Comparison of ENCODE assay signal across 11 cellular contexts in the genomic region with DNA sequence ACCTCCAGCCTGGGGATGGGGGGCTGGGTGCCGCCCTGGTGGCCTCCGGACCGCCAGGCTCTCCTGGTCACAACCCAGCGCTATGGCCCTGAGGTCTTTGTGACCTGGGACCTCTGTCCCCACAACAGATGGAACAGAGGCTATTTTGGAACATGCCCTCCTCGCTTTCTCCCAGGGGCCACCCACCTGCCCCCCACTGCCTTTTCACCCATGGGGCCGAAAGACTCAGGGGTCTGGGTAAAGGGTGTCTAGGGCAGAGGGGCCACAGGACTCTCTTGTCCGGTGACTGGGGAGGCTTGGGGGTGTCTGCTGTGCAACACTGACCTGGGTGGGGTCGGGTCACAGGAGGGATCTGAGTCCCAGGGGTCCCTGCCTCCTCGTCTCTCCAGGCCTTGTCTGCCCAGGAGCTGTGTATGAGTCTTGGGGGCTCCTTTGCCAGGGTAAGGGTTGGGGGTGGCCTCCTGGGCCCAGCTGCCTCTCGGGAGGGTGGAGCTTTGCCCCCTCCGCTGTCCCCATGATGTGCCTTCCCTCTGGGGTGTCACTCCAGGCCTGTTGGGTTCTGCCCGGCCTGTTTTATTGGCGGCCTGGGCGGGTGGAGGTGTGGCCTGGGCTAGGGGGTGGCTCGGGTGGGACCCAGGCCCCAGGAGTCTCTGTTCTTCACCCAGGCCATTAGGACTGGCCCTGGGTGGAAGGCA. TPM values are rescaled to one million over a fixed set of nuclear protein-coding genes. Genes with fewer than 3 reads are reported as not detected.
DNase-seq lines count a peak whose midpoint lies in the region; ATAC-seq, FAIRE-seq and TF ChIP-seq lines count a peak whose summit lies in the region.
"Had no signal": no experiment of that assay in that cellular context is flagged by ENCODE, and none has a peak within 500 bp of the region (broad histone marks: within the 10 kb centered on the region; RNA-seq: fewer than 3 reads in every experiment).

No MANE protein-coding gene starts in this region.

- H3K4me1 ChIP-seq in HUES6 (ENCODE audit: control insufficient read depth, insufficient read depth, low read length) (peaks cover 18% of the 10 kb centered on the region), H1 (replicated peaks in 1 of 4; ENCODE audit: control insufficient read depth in 3 of 4, insufficient read depth in 4 of 4, low read length in 3 of 4) (peaks cover 2 to 15% (median 8%) of the 10 kb centered on the region in 4 experiments)

- no peak for TF ChIP-seq RAD21 in H1 (IDR thresholded peaks at IDR 0.05 in 1 of 2, conservative IDR thresholded peaks at IDR 0.05 in 1 of 2; ENCODE audit: low read depth in 2 of 2, low read length in 2 of 2)

- 0 out of 2 replicates have a peak overlapping the region, but pooled peaks have one; percentile 46 for H2BK15ac ChIP-seq in H1 (ENCODE audit: low read length)

- no peak overlapping the region for H3K27ac Mint-ChIP-seq in neural crest cell (ENCODE audit: unreplicated experiment)

- peak overlapping the region; percentile 66 for H4K8ac ChIP-seq in H1 (ENCODE audit: extremely low read depth, insufficient read depth, low read length)

- H3K4me2 ChIP-seq in H1 (ENCODE audit: insufficient read depth in 1 of 2, low read depth in 2 of 2, low read length in 2 of 2), result peak overlapping the region; percentile 63 to 71

- H2BK120ac ChIP-seq in H1 (replicated peaks; ENCODE audit: low read depth, low read length), result peak overlapping the region; percentile 10

- H3K4ac ChIP-seq in H1 (replicated peaks; ENCODE audit: insufficient read length, low read depth, low read length), result peak overlapping the region; percentile 69

- H3K23me2 ChIP-seq in H1 (ENCODE audit: low read depth, low read length), result peaks cover 6% of the 10 kb centered on the region

- no peak overlapping the region for H2AFZ ChIP-seq in H1 (ENCODE audit: low read length)

- H3K18ac ChIP-seq in H1 (ENCODE audit: extremely low read depth, low read length), result peak overlapping the region; percentile 71

- H3K4me3 ChIP-seq in BJ (ENCODE audit: low read depth, low read length) (peak overlapping the region; percentile 91), HUES6 (ENCODE audit: low read depth, low read length) (peak overlapping the region; percentile 65), H1 (ENCODE audit: extremely low read depth in 1 of 4, insufficient read depth in 2 of 4, low read depth in 3 of 4, low read length in 4 of 4) (peak overlapping the region; percentile 19 to 97 (median 54); a peak in 5 of 8 replicates)

- peak overlapping the region; percentile 78 for H3K9ac ChIP-seq in HUES6 (ENCODE audit: low read length)
- no peak overlapping the region; a peak in 1 of 7 replicates for H3K9ac ChIP-seq in H1 (replicated peaks in 1 of 4; ENCODE audit: extremely low read depth in 1 of 4, low read depth in 3 of 4, low read length in 3 of 4)

- peak overlapping the region; percentile 95 for H3K4me3 Mint-ChIP-seq in neural crest cell

- CTCF ChIA-PET in BJ (lab: Yijun Ruan, JAX) (interaction anchor here (1.3 to 1.5 kb wide), 2 partner anchors 54 to 56 kb away, joined by 3 to 7 read pairs; a partner anchor contains a TSS), H1 (lab: Charles Lee; ENCODE audit: partially characterized antibody) (interaction anchor here (0.8 to 1.5 kb wide), 3 partner anchors 35 to 56 kb away, joined by 3 to 5 read pairs (median 3); a partner anchor contains a TSS)

- H3K4me1 Mint-ChIP-seq in neural crest cell, result peaks cover 7% of the 10 kb centered on the region

- peaks cover 9% of the 10 kb centered on the region for H3K27me3 Mint-ChIP-seq in neural crest cell (ENCODE audit: low read depth)

- no peak for TF ChIP-seq CTCF in BJ (IDR thresholded peaks at IDR 0.05; ENCODE audit: insufficient read depth, low read depth, low read length)
- no peak for TF ChIP-seq CTCF in H1 (IDR thresholded peaks at IDR 0.05; ENCODE audit: control extremely low read depth in 1 of 3, insufficient read depth in 1 of 3, low read depth in 1 of 3, low read length in 3 of 3)
- no peak for TF ChIP-seq CTCF in neural crest cell (conservative IDR thresholded peaks at IDR 0.05)

- no peaks in the 10 kb centered on the region for H3K36me3 Mint-ChIP-seq in neural crest cell (ENCODE audit: low read depth)

- H4K20me1 ChIP-seq in H1 (replicated peaks in 1 of 2; ENCODE audit: control insufficient read depth in 1 of 2, insufficient read depth in 2 of 2, low read length in 2 of 2), result peaks cover 0 to 8% of the 10 kb centered on the region in 2 experiments

- peak overlapping the region; percentile 68 for H4K5ac ChIP-seq in H1 (ENCODE audit: insufficient read length, low read depth, low read length)

- no peak overlapping the region; the same call in 1 of the 2 replicates for H2BK12ac ChIP-seq in H1 (ENCODE audit: low read depth, low read length)

- peaks cover 0 to 29% of the 10 kb centered on the region in 2 experiments; a peak in 3 of 4 replicates for H3K79me2 ChIP-seq in H1 (ENCODE audit: control insufficient read depth in 1 of 2, insufficient read depth in 2 of 2, low read length in 2 of 2)

- no peak for FAIRE-seq in H1 (lab: Jason Lieb, UNC)
- FAIRE-seq: G401.6 had no signal

- TF ChIP-seq EP300 in H1 (IDR thresholded peaks at IDR 0.05; ENCODE audit: borderline replicate concordance in 1 of 2, low read depth in 2 of 2, low read length in 2 of 2), result no peak

- peaks cover 6% of the 10 kb centered on the region; the same call in 1 of the 2 replicates for H3K79me1 ChIP-seq in H1 (ENCODE audit: low read depth, low read length)

- no peak overlapping the region for H3K23ac ChIP-seq in H1 (ENCODE audit: insufficient read length)

- H4K91ac ChIP-seq in H1 (replicated peaks; ENCODE audit: insufficient read length, low read length), result peak overlapping the region; percentile 89

- H3K14ac ChIP-seq in H1 (ENCODE audit: insufficient read length), result no peak overlapping the region

- H2BK5ac ChIP-seq in H1 (ENCODE audit: low read depth, low read length), result peak overlapping the region; percentile 75; the same call in 1 of the 2 replicates

- POLR2A ChIA-PET in BJ (lab: Charles Lee), result interaction anchor here (0.6 kb wide), 1 partner anchor 28 kb away, joined by 9 read pairs; no protein-coding TSS in a partner anchor
- POLR2A ChIA-PET in H1 (lab: Charles Lee; ENCODE audit: partially characterized antibody), result interaction anchor here (0.6 to 1.2 kb wide), 7 partner anchors 26 to 66 kb away, joined by 3 to 6 read pairs (median 3); no protein-coding TSS in a partner anchor

- DNase-seq in BJ (ENCODE audit: low read depth), result no peak
- no peak for DNase-seq in H1 (ENCODE audit: low read depth in 1 of 2, low spot score in 2 of 2)
- DNase-seq in neural crest cell (ENCODE audit: low read depth, low spot score), result no peak
- DNase-seq in anterior cingulate cortex (lab: John Stamatoyannopoulos, UW), result no peak
- DNase-seq in activated gamma-delta T cell (lab: John Stamatoyannopoulos, UW), result no peak
- DNase-seq in central memory CD4-positive, alpha-beta T cell, result no peak
- DNase-seq: activated gamma-delta T cell treated with Interleukin-2 at 50 U/mL for 16 hours had no signal

- H3K9me3 Mint-ChIP-seq in neural crest cell, result no peaks in the 10 kb centered on the region

- H3K9me3 ChIP-seq in HUES6 (ENCODE audit: control insufficient read depth, insufficient read depth, low read depth, low read length), result no peaks in the 10 kb centered on the region
- no peaks in the 10 kb centered on the region for H3K9me3 ChIP-seq in H1 (ENCODE audit: insufficient read depth in 2 of 2, low read depth in 1 of 2, low read length in 1 of 2)
- H3K9me3 ChIP-seq: SJSA1 had no signal

- H3K27ac ChIP-seq in HUES6 (ENCODE audit: low read depth, low read length) (peak overlapping the region; percentile 97; the same call in 1 of the 2 replicates), H1 (ENCODE audit: low read depth, low read length) (no peak overlapping the region; the same call in 1 of the 2 replicates)
- H3K27ac ChIP-seq: SJSA1 had no signal

- H3K36me3 ChIP-seq in BJ (ENCODE audit: control insufficient read depth, insufficient read depth, low read length) (peaks cover 15% of the 10 kb centered on the region), HUES6 (ENCODE audit: control insufficient read depth, insufficient read depth, low read length) (peaks cover 36% of the 10 kb centered on the region), H1 (ENCODE audit: control insufficient read depth in 2 of 4, insufficient read depth in 4 of 4, low read length in 3 of 4) (peaks cover 0 to 15% (median 8%) of the 10 kb centered on the region in 4 experiments; a peak in 3 of 8 replicates)

- H2BK20ac ChIP-seq in H1 (ENCODE audit: low read length), result 0 out of 2 replicates have a peak overlapping the region, but pooled peaks have one; percentile 10

- WGBS in H1 (ENCODE audit: extremely low coverage in 1 of 2, insufficient coverage in 1 of 2, insufficient read length in 1 of 2, insufficient replicate concordance in 2 of 2, low coverage in 1 of 2, low lambda C conversion rate in 2 of 2, missing lambda C conversion rate in 1 of 2), 2 experiments, result 63% methylated on average over 10 of the region's 15 CpGs; no CpG with 5 or more reads in 1 of the 2 experiments

- no peak overlapping the region for H2AK5ac ChIP-seq in H1 (ENCODE audit: low read depth, low read length)

- ATAC-seq in HG03342 (IDR thresholded peaks at IDR 0.05; ENCODE audit: unreplicated experiment), result no peak

- H3K27me3 ChIP-seq in BJ (ENCODE audit: control insufficient read depth, insufficient read depth, low read length) (no peaks in the 10 kb centered on the region), HUES6 (ENCODE audit: control insufficient read depth, insufficient read depth, low read length) (no peaks in the 10 kb centered on the region), H1 (replicated peaks in 1 of 4; ENCODE audit: control insufficient read depth in 3 of 4, extremely low read depth in 1 of 4, insufficient read depth in 3 of 4, low read length in 3 of 4) (peaks cover 0 to 5% (median 0%) of the 10 kb centered on the region in 4 experiments; a peak in 1 of 7 replicates)
- H3K27me3 ChIP-seq: SJSA1 had no signal

- no peak for TF ChIP-seq POLR2A in H1 (IDR thresholded peaks at IDR 0.05; ENCODE audit: control extremely low read depth in 1 of 2, low read depth in 2 of 2, low read length in 2 of 2)

- H3K56ac ChIP-seq in H1 (replicated peaks; ENCODE audit: insufficient read length, low read depth, low read length), result no peak overlapping the region

RNA-seq across cellular contexts. Expression of a gene that starts 2.0 kb away (rescaled TPM):
- polyA plus RNA-seq in BJ (2011; rRNA removed) (10.7 and 17.4 TPM in 2 replicates), H1 (2011; rRNA removed) (40.5 and 59.3 TPM in 2 replicates)
- 21.9 and 36.1 TPM in 2 replicates for polyA minus RNA-seq in BJ (2011; rRNA and poly(A)+ RNA removed)
- 77.4 and 78.4 TPM in 2 replicates for total RNA-seq in H1 (2021; fragmentation: NEBNext Ultra II Directional; extraction: Animal tissue kit (Norgen Biotek cat#: 25700))
- 36.7 TPM for polyA plus RNA-seq in H1 (2011; cell fraction: cytosol; rRNA removed)
- 81.3 TPM for polyA plus RNA-seq in H1 (2011; cell fraction: nucleus; rRNA removed)
- 54.1 to 64.5 TPM (median 58.9 TPM) in 4 replicates for polyA plus RNA-seq in H1 (2012, experiment 1 of 2)
- 42.7 TPM for polyA plus RNA-seq in H1 (2012, experiment 2 of 2)
- 56.0 TPM for polyA plus RNA-seq in H1 (2013, experiment 1 of 2)
- 52.3 TPM for polyA plus RNA-seq in H1 (2013, experiment 2 of 2)
- polyA minus RNA-seq in H1 (2011; rRNA and poly(A)+ RNA removed), result 69.0 and 86.2 TPM in 2 replicates
- polyA minus RNA-seq in H1 (2011; cell fraction: cytosol; rRNA and poly(A)+ RNA removed), result 101 TPM
- polyA minus RNA-seq in H1 (2011; cell fraction: nucleus; rRNA and poly(A)+ RNA removed), result 66.4 TPM
- 48.4 and 58.9 TPM in 2 replicates for total RNA-seq in neural crest cell

RNA-seq across cellular contexts. Expression of a gene that starts 10.7 kb away (rescaled TPM):
- polyA plus RNA-seq in BJ (2011; rRNA removed) (not detected in 2 replicates), H1 (2011; rRNA removed) (2.7 and 5.1 TPM in 2 replicates)
- polyA minus RNA-seq in BJ (2011; rRNA and poly(A)+ RNA removed), result not detected in 2 replicates
- 2.3 and 2.6 TPM in 2 replicates for total RNA-seq in H1 (2021; fragmentation: NEBNext Ultra II Directional; extraction: Animal tissue kit (Norgen Biotek cat#: 25700))
- polyA plus RNA-seq in H1 (2011; cell fraction: cytosol; rRNA removed), result 3.4 TPM
- polyA plus RNA-seq in H1 (2011; cell fraction: nucleus; rRNA removed), result 10.4 TPM
- polyA plus RNA-seq in H1 (2012, experiment 1 of 2), result 1.2 to 2.3 TPM (median 1.8 TPM) in 4 replicates
- polyA plus RNA-seq in H1 (2012, experiment 2 of 2), result 1.5 TPM
- 3.0 TPM for polyA plus RNA-seq in H1 (2013, experiment 1 of 2)
- polyA plus RNA-seq in H1 (2013, experiment 2 of 2), result 2.4 TPM
- 0.32 and 0.68 TPM in 2 replicates for polyA minus RNA-seq in H1 (2011; rRNA and poly(A)+ RNA removed)
- 0.88 TPM for polyA minus RNA-seq in H1 (2011; cell fraction: cytosol; rRNA and poly(A)+ RNA removed)
- 0.80 TPM for polyA minus RNA-seq in H1 (2011; cell fraction: nucleus; rRNA and poly(A)+ RNA removed)
- 2.2 and 2.4 TPM in 2 replicates for total RNA-seq in neural crest cell
- total RNA-seq: SJSA1 had no signal

RNA-seq across cellular contexts. Expression of a gene that starts 14.8 kb away (rescaled TPM):
- polyA plus RNA-seq in BJ (2011; rRNA removed) (35.3 and 46.6 TPM in 2 replicates), H1 (2011; rRNA removed) (102 and 151 TPM in 2 replicates)
- 18.0 and 26.9 TPM in 2 replicates for polyA minus RNA-seq in BJ (2011; rRNA and poly(A)+ RNA removed)
- 76.1 and 76.8 TPM in 2 replicates for total RNA-seq in H1 (2021; fragmentation: NEBNext Ultra II Directional; extraction: Animal tissue kit (Norgen Biotek cat#: 25700))
- polyA plus RNA-seq in H1 (2011; cell fraction: cytosol; rRNA removed), result 65.9 TPM
- 119 TPM for polyA plus RNA-seq in H1 (2011; cell fraction: nucleus; rRNA removed)
- polyA plus RNA-seq in H1 (2012, experiment 1 of 2), result 45.6 to 106 TPM (median 70.3 TPM) in 4 replicates
- polyA plus RNA-seq in H1 (2012, experiment 2 of 2), result 76.6 TPM
- polyA plus RNA-seq in H1 (2013, experiment 1 of 2), result 118 TPM
- 105 TPM for polyA plus RNA-seq in H1 (2013, experiment 2 of 2)
- 24.5 and 26.8 TPM in 2 replicates for polyA minus RNA-seq in H1 (2011; rRNA and poly(A)+ RNA removed)
- 31.3 TPM for polyA minus RNA-seq in H1 (2011; cell fraction: cytosol; rRNA and poly(A)+ RNA removed)
- polyA minus RNA-seq in H1 (2011; cell fraction: nucleus; rRNA and poly(A)+ RNA removed), result 24.6 TPM
- 47.7 and 50.9 TPM in 2 replicates for total RNA-seq in neural crest cell

RNA-seq across cellular contexts. Expression of a gene that starts 34.6 kb away (rescaled TPM):
- polyA plus RNA-seq in BJ (2011; rRNA removed) (not detected in 2 replicates), H1 (2011; rRNA removed) (not detected in 2 replicates)
- not detected in 2 replicates for polyA minus RNA-seq in BJ (2011; rRNA and poly(A)+ RNA removed)
- total RNA-seq in H1 (2021; fragmentation: NEBNext Ultra II Directional; extraction: Animal tissue kit (Norgen Biotek cat#: 25700)), result not detected in 2 replicates
- polyA plus RNA-seq in H1 (2011; cell fraction: cytosol; rRNA removed), result not detected
- polyA plus RNA-seq in H1 (2011; cell fraction: nucleus; rRNA removed), result not detected
- not detected in 4 replicates for polyA plus RNA-seq in H1 (2012, experiment 1 of 2)
- not detected for polyA plus RNA-seq in H1 (2012, experiment 2 of 2)
- polyA plus RNA-seq in H1 (2013, experiment 1 of 2), result not detected
- polyA plus RNA-seq in H1 (2013, experiment 2 of 2), result not detected
- polyA minus RNA-seq in H1 (2011; rRNA and poly(A)+ RNA removed), result under 0.01 TPM in 1 of 2 replicates, not detected in the other
- polyA minus RNA-seq in H1 (2011; cell fraction: cytosol; rRNA and poly(A)+ RNA removed), result not detected
- not detected for polyA minus RNA-seq in H1 (2011; cell fraction: nucleus; rRNA and poly(A)+ RNA removed)
- total RNA-seq in neural crest cell, result not detected in 2 replicates
- total RNA-seq: SJSA1 had no signal

RNA-seq across cellular contexts. Expression of a gene that starts 34.9 kb away (rescaled TPM):
- 21.5 and 39.8 TPM in 2 replicates for polyA plus RNA-seq in BJ (2011; rRNA removed)
- 30.5 and 34.7 TPM in 2 replicates for polyA minus RNA-seq in BJ (2011; rRNA and poly(A)+ RNA removed)
- 51.0 and 55.9 TPM in 2 replicates for total RNA-seq in H1 (2021; fragmentation: NEBNext Ultra II Directional; extraction: Animal tissue kit (Norgen Biotek cat#: 25700))
- polyA plus RNA-seq in H1 (2011; rRNA removed), result 67.2 and 134 TPM in 2 replicates
- polyA plus RNA-seq in H1 (2011; cell fraction: cytosol; rRNA removed), result 48.2 TPM
- 64.8 TPM for polyA plus RNA-seq in H1 (2011; cell fraction: nucleus; rRNA removed)
- 29.8 to 51.8 TPM (median 46.8 TPM) in 4 replicates for polyA plus RNA-seq in H1 (2012, experiment 1 of 2)
- polyA plus RNA-seq in H1 (2012, experiment 2 of 2), result 56.1 TPM
- 21.0 TPM for polyA plus RNA-seq in H1 (2013, experiment 1 of 2)
- 20.8 TPM for polyA plus RNA-seq in H1 (2013, experiment 2 of 2)
- 22.8 and 26.1 TPM in 2 replicates for polyA minus RNA-seq in H1 (2011; rRNA and poly(A)+ RNA removed)
- 72.5 TPM for polyA minus RNA-seq in H1 (2011; cell fraction: cytosol; rRNA and poly(A)+ RNA removed)
- polyA minus RNA-seq in H1 (2011; cell fraction: nucleus; rRNA and poly(A)+ RNA removed), result 38.6 TPM
- total RNA-seq in neural crest cell, result 73.9 and 77.7 TPM in 2 replicates
